Comparison of ENCODE assay signal across 8 cellular contexts in genomic region chr5:54159153-54159836, GRCh38.
DNase-seq lines count a peak whose midpoint lies in the region; ATAC-seq and TF ChIP-seq lines count a peak whose summit lies in the region.

No MANE protein-coding gene starts in this region.

- peak; percentile 59 for ATAC-seq in GM18498 (IDR thresholded peaks at IDR 0.05; ENCODE audit: unreplicated experiment)
- ATAC-seq in HG02840 (IDR thresholded peaks at IDR 0.05; ENCODE audit: low FRiP score, unreplicated experiment): peak; percentile 84
- ATAC-seq in SK-N-SH treated with all-trans-retinoic acid at 6 μM for 48 hours: peak; percentile 28; the same call in 1 of the 3 replicates

- peak; percentile 39 for DNase-seq in myocyte (ENCODE audit: low read depth)
- DNase-seq in NCI-H526 treated with DMSO at 0.1 percent for 48 hours (lab: John Stamatoyannopoulos, UW): no peak
- no peak for DNase-seq in COLO829 (ENCODE audit: low spot score)
- no peak for DNase-seq in T-helper 1 cell
- no peak for DNase-seq in foreskin melanocyte

TF ChIP-seq in SK-N-SH treated with all-trans-retinoic acid at 6 μM for 48 hours, 23 proteins besides CTCF, POLR2A, EP300 and RAD21:
- TF ChIP-seq RARB (CRISPR knock-in tag; IDR thresholded peaks at IDR 0.05): no peak
- TF ChIP-seq PPARA (CRISPR knock-in tag; IDR thresholded peaks at IDR 0.05; ENCODE audit: borderline replicate concordance): no peak
- TF ChIP-seq CSRNP3 (CRISPR knock-in tag; IDR thresholded peaks at IDR 0.05): no peak
- TF ChIP-seq SNAI2 (CRISPR knock-in tag; IDR thresholded peaks at IDR 0.05): no peak
- TF ChIP-seq, protein P1, sequence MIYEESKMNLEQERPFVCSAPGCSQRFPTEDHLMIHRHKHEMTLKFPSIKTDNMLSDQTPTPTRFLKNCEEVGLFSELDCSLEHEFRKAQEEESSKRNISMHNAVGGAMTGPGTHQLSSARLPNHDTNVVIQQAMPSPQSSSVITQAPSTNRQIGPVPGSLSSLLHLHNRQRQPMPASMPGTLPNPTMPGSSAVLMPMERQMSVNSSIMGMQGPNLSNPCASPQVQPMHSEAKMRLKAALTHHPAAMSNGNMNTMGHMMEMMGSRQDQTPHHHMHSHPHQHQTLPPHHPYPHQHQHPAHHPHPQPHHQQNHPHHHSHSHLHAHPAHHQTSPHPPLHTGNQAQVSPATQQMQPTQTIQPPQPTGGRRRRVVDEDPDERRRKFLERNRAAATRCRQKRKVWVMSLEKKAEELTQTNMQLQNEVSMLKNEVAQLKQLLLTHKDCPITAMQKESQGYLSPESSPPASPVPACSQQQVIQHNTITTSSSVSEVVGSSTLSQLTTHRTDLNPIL (CRISPR knock-in tag; IDR thresholded peaks at IDR 0.05; ENCODE audit: low read depth): no peak
- TF ChIP-seq ZC3H10 (CRISPR knock-in tag; IDR thresholded peaks at IDR 0.05): no peak
- TF ChIP-seq, protein P2, sequence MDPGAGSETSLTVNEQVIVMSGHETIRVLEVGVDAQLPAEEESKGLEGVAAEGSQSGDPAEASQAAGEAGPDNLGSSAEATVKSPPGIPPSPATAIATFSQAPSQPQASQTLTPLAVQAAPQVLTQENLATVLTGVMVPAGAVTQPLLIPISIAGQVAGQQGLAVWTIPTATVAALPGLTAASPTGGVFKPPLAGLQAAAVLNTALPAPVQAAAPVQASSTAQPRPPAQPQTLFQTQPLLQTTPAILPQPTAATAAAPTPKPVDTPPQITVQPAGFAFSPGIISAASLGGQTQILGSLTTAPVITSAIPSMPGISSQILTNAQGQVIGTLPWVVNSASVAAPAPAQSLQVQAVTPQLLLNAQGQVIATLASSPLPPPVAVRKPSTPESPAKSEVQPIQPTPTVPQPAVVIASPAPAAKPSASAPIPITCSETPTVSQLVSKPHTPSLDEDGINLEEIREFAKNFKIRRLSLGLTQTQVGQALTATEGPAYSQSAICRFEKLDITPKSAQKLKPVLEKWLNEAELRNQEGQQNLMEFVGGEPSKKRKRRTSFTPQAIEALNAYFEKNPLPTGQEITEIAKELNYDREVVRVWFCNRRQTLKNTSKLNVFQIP (CRISPR knock-in tag; IDR thresholded peaks at IDR 0.05; ENCODE audit: borderline replicate concordance, low read depth): no peak
- no peak for TF ChIP-seq GLIS3 (CRISPR knock-in tag; IDR thresholded peaks at IDR 0.05)
- no peak for TF ChIP-seq TCF4 (CRISPR knock-in tag; IDR thresholded peaks at IDR 0.05; ENCODE audit: borderline replicate concordance)
- TF ChIP-seq ARNTL (CRISPR knock-in tag; IDR thresholded peaks at IDR 0.05; ENCODE audit: borderline replicate concordance, low read depth): no peak
- no peak for TF ChIP-seq TSHZ2 (CRISPR knock-in tag; IDR thresholded peaks at IDR 0.05)
- no peak for TF ChIP-seq ISL1 (CRISPR knock-in tag; IDR thresholded peaks at IDR 0.05)
- TF ChIP-seq BACH2 (CRISPR knock-in tag; IDR thresholded peaks at IDR 0.05; ENCODE audit: borderline replicate concordance): no peak
- TF ChIP-seq, protein P3, sequence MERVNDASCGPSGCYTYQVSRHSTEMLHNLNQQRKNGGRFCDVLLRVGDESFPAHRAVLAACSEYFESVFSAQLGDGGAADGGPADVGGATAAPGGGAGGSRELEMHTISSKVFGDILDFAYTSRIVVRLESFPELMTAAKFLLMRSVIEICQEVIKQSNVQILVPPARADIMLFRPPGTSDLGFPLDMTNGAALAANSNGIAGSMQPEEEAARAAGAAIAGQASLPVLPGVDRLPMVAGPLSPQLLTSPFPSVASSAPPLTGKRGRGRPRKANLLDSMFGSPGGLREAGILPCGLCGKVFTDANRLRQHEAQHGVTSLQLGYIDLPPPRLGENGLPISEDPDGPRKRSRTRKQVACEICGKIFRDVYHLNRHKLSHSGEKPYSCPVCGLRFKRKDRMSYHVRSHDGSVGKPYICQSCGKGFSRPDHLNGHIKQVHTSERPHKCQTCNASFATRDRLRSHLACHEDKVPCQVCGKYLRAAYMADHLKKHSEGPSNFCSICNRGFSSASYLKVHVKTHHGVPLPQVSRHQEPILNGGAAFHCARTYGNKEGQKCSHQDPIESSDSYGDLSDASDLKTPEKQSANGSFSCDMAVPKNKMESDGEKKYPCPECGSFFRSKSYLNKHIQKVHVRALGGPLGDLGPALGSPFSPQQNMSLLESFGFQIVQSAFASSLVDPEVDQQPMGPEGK (CRISPR knock-in tag; IDR thresholded peaks at IDR 0.05; ENCODE audit: borderline replicate concordance): no peak
- no peak for TF ChIP-seq TOX (CRISPR knock-in tag; IDR thresholded peaks at IDR 0.05; ENCODE audit: borderline replicate concordance)

Comparison
In these comparisons a context has a peak if more than half of its experiments do, and no peak if none do; other contexts are left out.
1. ATAC-seq: peak in every context shown above with its lines; median percentile 84 in HG02840; 59 in GM18498; 28 in SK-N-SH treated with all-trans-retinoic acid at 6 μM for 48 hours.